17 cellular contexts compared by ENCODE assay signal in the genomic region with DNA sequence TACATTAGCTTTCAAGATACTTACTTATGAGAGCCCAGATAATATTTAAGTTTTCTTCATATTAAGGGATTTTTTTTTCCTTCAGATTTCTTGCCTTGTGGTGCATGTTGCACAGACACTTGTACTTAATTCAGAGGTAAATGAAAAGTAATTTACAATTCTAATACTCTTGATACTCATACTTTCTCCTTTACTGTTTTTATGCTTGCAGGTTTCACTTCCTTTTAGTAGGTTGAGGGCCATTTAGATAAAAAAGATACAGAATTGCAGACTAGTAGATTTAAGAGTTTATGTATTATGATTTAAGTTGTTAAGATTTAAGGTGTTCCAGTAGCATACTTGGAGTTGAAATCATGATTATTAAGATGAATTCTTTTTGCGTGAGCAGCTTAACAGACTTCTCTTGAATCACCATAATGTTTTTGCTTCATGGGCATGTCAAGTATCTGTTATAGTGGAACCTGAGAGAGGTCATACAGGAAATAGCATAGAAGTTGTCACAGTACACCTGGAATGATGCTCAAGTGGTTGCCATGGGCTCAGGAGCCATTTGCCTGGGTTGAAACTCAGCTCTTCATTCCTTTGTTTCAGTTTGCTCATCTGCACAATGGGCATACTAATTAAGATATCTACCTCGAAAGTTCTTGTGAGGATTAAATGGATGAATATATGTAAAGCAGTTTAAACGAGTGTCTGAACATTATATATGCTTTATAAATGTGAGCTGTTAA.
A peak's percentile ranks its signal among the peaks of the same experiment; 100 is the strongest.
DNase-seq lines count a peak whose midpoint lies in the region; ATAC-seq and TF ChIP-seq lines count a peak whose summit lies in the region.
"Had no signal": no experiment of that assay in that cellular context is flagged by ENCODE, and none has a peak within 500 bp of the region (broad histone marks: within the 10 kb centered on the region; RNA-seq: fewer than 3 reads in every experiment).

No MANE protein-coding gene starts in this region.

- H3K9me3 Mint-ChIP-seq in CD8-positive, alpha-beta memory T cell, result no peaks in the 10 kb centered on the region
- H3K9me3 Mint-ChIP-seq: natural killer cell treated with Interleukin-12 subunit alpha and Interleukin-12 subunit beta and Interleukin-15 and Interleukin-18, amount 100 ng/mL, for 72 hours; T-helper 2 cell treated with Interferon-gamma antibody and Interleukin-4, amounts not matched to agents 5 μg/mL and 100 μg/mL, for 36 hours had no signal

- H3K36me3 Mint-ChIP-seq in CD8-positive, alpha-beta memory T cell, result no peaks in the 10 kb centered on the region
- H3K36me3 Mint-ChIP-seq: natural killer cell treated with Interleukin-12 subunit alpha and Interleukin-12 subunit beta and Interleukin-15 and Interleukin-18, amount 100 ng/mL, for 72 hours had no signal

- no peaks in the 10 kb centered on the region for H3K4me1 ChIP-seq in left lung
- H3K4me1 ChIP-seq in CD8-positive, alpha-beta memory T cell (ENCODE audit: insufficient read depth, low read length), result no peaks in the 10 kb centered on the region

- peaks cover 11 to 28% (median 13%) of the 10 kb centered on the region in 3 donors for H3K4me1 Mint-ChIP-seq in CD8-positive, alpha-beta memory T cell

- H3K27me3 Mint-ChIP-seq in CD8-positive, alpha-beta memory T cell, result no peaks in the 10 kb centered on the region
- H3K27me3 Mint-ChIP-seq: natural killer cell treated with Interleukin-12 subunit alpha and Interleukin-12 subunit beta and Interleukin-15 and Interleukin-18, amount 100 ng/mL, for 72 hours had no signal

- peak overlapping the region in 3 of 7 donors; percentile 2 to 12 (median 8) for H3K4me3 Mint-ChIP-seq in CD8-positive, alpha-beta memory T cell
- H3K4me3 Mint-ChIP-seq: natural killer cell treated with Interleukin-12 subunit alpha and Interleukin-12 subunit beta and Interleukin-15 and Interleukin-18, amount 100 ng/mL, for 72 hours; T-helper 2 cell treated with Interferon-gamma antibody and Interleukin-4, amounts not matched to agents 5 μg/mL and 100 μg/mL, for 36 hours had no signal

- H3K9me3 ChIP-seq in left lung, result no peaks in the 10 kb centered on the region
- H3K9me3 ChIP-seq in CD8-positive, alpha-beta memory T cell (ENCODE audit: low read length), result no peaks in the 10 kb centered on the region

- no peak overlapping the region for H3K27ac ChIP-seq in left lung
- no peak overlapping the region for H3K27ac ChIP-seq in CD8-positive, alpha-beta memory T cell (ENCODE audit: low read depth, low read length)
- H3K27ac ChIP-seq: C4-2B had no signal

- H3K4me3 ChIP-seq in left lung, result no peak overlapping the region
- H3K4me3 ChIP-seq in CD8-positive, alpha-beta memory T cell (ENCODE audit: low read length), result no peak overlapping the region

- no peak for TF ChIP-seq CTCF in left lung (IDR thresholded peaks at IDR 0.05)

- POLR2A ChIA-PET in CD8-positive, alpha-beta memory T cell (lab: Charles Lee), result no interaction called here

- peak overlapping the region in 3 of 8 donors; percentile 1 to 26 (median 1) for H3K27ac Mint-ChIP-seq in CD8-positive, alpha-beta memory T cell
- H3K27ac Mint-ChIP-seq: natural killer cell treated with Interleukin-12 subunit alpha and Interleukin-12 subunit beta and Interleukin-15 and Interleukin-18, amount 100 ng/mL, for 72 hours; T-helper 2 cell treated with Interferon-gamma antibody and Interleukin-4, amounts not matched to agents 5 μg/mL and 100 μg/mL, for 36 hours had no signal

- intact Hi-C loops in left lung (cut with DNase I), result no loop called here

- H3K27me3 ChIP-seq in left lung, result no peaks in the 10 kb centered on the region
- H3K27me3 ChIP-seq in CD8-positive, alpha-beta memory T cell (ENCODE audit: insufficient read depth, low read length, poor library complexity, severe bottlenecking), result no peaks in the 10 kb centered on the region

- H3K36me3 ChIP-seq in left lung, result no peaks in the 10 kb centered on the region
- H3K36me3 ChIP-seq in CD8-positive, alpha-beta memory T cell (ENCODE audit: insufficient read depth, low read length), result no peaks in the 10 kb centered on the region

- CTCF ChIA-PET in CD8-positive, alpha-beta memory T cell (lab: Charles Lee), result no interaction called here

- peak; percentile 30 for DNase-seq in NCI-H2029 treated with DMSO at 0.1 percent for 48 hours (lab: John Stamatoyannopoulos, UW)
- DNase-seq in left lung, result no peak
- DNase-seq in CD8-positive, alpha-beta memory T cell, result no peak
- no peak for DNase-seq in cerebellum (ENCODE audit: low spot score)
- DNase-seq in kidney glomerular epithelial cell (lab: John Stamatoyannopoulos, UW), result no peak
- DNase-seq: activated CD4-positive, alpha-beta T cell treated with anti-CD3 and anti-CD28 coated beads, Interleukin-2, amount 50 U/mL, for 1 hour; anterior cingulate cortex; cortex of kidney; hippocampal formation; NCI-H446 treated with DMSO at 0.1 percent for 48 hours; right cardiac atrium; stimulated activated naive CD8-positive, alpha-beta T cell treated with anti-CD3 and anti-CD28 coated beads, Interleukin-15, Interleukin-2, amounts not matched to agents 100 U/mL and 50 U/mL, for 24 hours had no signal

- ATAC-seq in GM18861 (IDR thresholded peaks at IDR 0.05; ENCODE audit: unreplicated experiment), result peak; percentile 52
- peak; percentile 61 for ATAC-seq in HG02970 (IDR thresholded peaks at IDR 0.05; ENCODE audit: low FRiP score, unreplicated experiment)
- peak; percentile 51 for ATAC-seq in left lung
- ATAC-seq: natural killer cell treated with Interleukin-12 subunit alpha and Interleukin-12 subunit beta and Interleukin-15 and Interleukin-18, amount 100 ng/mL, for 72 hours; right cardiac atrium; stimulated activated naive CD8-positive, alpha-beta T cell treated with anti-CD3 and anti-CD28 coated beads, Interleukin-15, Interleukin-2, amounts not matched to agents 100 U/mL and 50 U/mL, for 24 hours had no signal
